In genomic region chr3:10389341-10389740, GRCh38 we compare ENCODE assay signal across 28 cellular contexts.
DNase-seq lines count a peak whose midpoint lies in the region; ATAC-seq and TF ChIP-seq lines count a peak whose summit lies in the region.
"Had no signal": no experiment of that assay in that cellular context is flagged by ENCODE, and none has a peak within 500 bp of the region (broad histone marks: within the 10 kb centered on the region; RNA-seq: fewer than 3 reads in every experiment).

No MANE protein-coding gene starts in this region.

- no peaks in the 10 kb centered on the region for H3K9me3 ChIP-seq in OCI-LY7 (ENCODE audit: low read length)
- H3K9me3 ChIP-seq: A549 had no signal

- CTCF ChIA-PET in activated CD4-positive, alpha-beta memory T cell treated with anti-CD3 and anti-CD28 coated beads for 36 hours (lab: Charles Lee), result no interaction called here
- CTCF ChIA-PET in activated CD4-positive, alpha-beta memory T cell treated with anti-CD3 and anti-CD28 coated beads, Interleukin-2, amount 10 ng/mL, durations not matched to agents 7 days and 5 days (lab: Charles Lee), result no interaction called here
- CTCF ChIA-PET in OCI-LY7 (lab: Charles Lee; ENCODE audit: unreplicated experiment), result interaction anchor here (0.6 to 1.2 kb wide), 2 partner anchors 17 to 46 kb away, joined by 3 read pairs; no protein-coding TSS in a partner anchor
- CTCF ChIA-PET in WTC11 (lab: Charles Lee), result no interaction called here

- H3K27ac ChIP-seq in OCI-LY7 (ENCODE audit: low read depth, low read length, poor library complexity, severe bottlenecking), result peak overlapping the region; percentile 97
- H3K27ac ChIP-seq: A549, cardiac muscle cell, KMS-11 had no signal

- ATAC-seq in GM18502 (IDR thresholded peaks at IDR 0.05; ENCODE audit: poor library complexity, unreplicated experiment) (peak; percentile 50), WTC11 (no peak)
- ATAC-seq: A549, HCT116, left cardiac atrium, PC-3 had no signal

- no peaks in the 10 kb centered on the region for H3K9me2 ChIP-seq in OCI-LY7 (ENCODE audit: insufficient read depth, low read length)

- no peaks in the 10 kb centered on the region for H3K27me3 Mint-ChIP-seq in activated CD4-positive, alpha-beta memory T cell treated with anti-CD3 and anti-CD28 coated beads for 36 hours
- peaks cover 2% of the 10 kb centered on the region for H3K27me3 Mint-ChIP-seq in activated CD4-positive, alpha-beta memory T cell treated with anti-CD3 and anti-CD28 coated beads, Interleukin-2, amount 10 ng/mL, durations not matched to agents 7 days and 5 days
- peaks cover 11% of the 10 kb centered on the region for H3K27me3 Mint-ChIP-seq in WTC11 (ENCODE audit: low read depth)

- H3K9me3 Mint-ChIP-seq in activated CD4-positive, alpha-beta memory T cell treated with anti-CD3 and anti-CD28 coated beads for 36 hours, result no peaks in the 10 kb centered on the region
- H3K9me3 Mint-ChIP-seq in activated CD4-positive, alpha-beta memory T cell treated with anti-CD3 and anti-CD28 coated beads, Interleukin-2, amount 10 ng/mL, durations not matched to agents 7 days and 5 days, result no peaks in the 10 kb centered on the region
- H3K9me3 Mint-ChIP-seq in WTC11, result peaks cover 50% of the 10 kb centered on the region

- peak overlapping the region; percentile 73 for H3K4me2 ChIP-seq in OCI-LY7 (ENCODE audit: low read length)
- H3K4me2 ChIP-seq: A549, KMS-11, smooth muscle cell had no signal

- H2AFZ ChIP-seq in OCI-LY7 (ENCODE audit: low read length), result peak overlapping the region; percentile 34; the same call in 1 of the 2 replicates

- peak overlapping the region; percentile 41 for H3K4me3 ChIP-seq in OCI-LY7 (ENCODE audit: low read depth, low read length, poor library complexity, severe bottlenecking)
- H3K4me3 ChIP-seq: A549, cardiac muscle cell, smooth muscle cell had no signal

- no peak overlapping the region for H3K27ac Mint-ChIP-seq in activated CD4-positive, alpha-beta memory T cell treated with anti-CD3 and anti-CD28 coated beads for 36 hours
- H3K27ac Mint-ChIP-seq in activated CD4-positive, alpha-beta memory T cell treated with anti-CD3 and anti-CD28 coated beads, Interleukin-2, amount 10 ng/mL, durations not matched to agents 7 days and 5 days, result no peak overlapping the region
- H3K27ac Mint-ChIP-seq in WTC11, result no peak overlapping the region

- POLR2A ChIA-PET in activated CD4-positive, alpha-beta memory T cell treated with anti-CD3 and anti-CD28 coated beads for 36 hours (lab: Charles Lee), result no interaction called here
- POLR2A ChIA-PET in activated CD4-positive, alpha-beta memory T cell treated with anti-CD3 and anti-CD28 coated beads, Interleukin-2, amount 10 ng/mL, durations not matched to agents 7 days and 5 days (lab: Charles Lee), result no interaction called here
- POLR2A ChIA-PET in OCI-LY7 (lab: Charles Lee), result interaction anchor here (1.0 to 2.5 kb wide), 5 partner anchors 10 to 46 kb away, joined by 3 to 14 read pairs (median 4); no protein-coding TSS in a partner anchor
- POLR2A ChIA-PET in WTC11 (lab: Charles Lee), result no interaction called here

- no peaks in the 10 kb centered on the region for H3K36me3 Mint-ChIP-seq in activated CD4-positive, alpha-beta memory T cell treated with anti-CD3 and anti-CD28 coated beads for 36 hours
- H3K36me3 Mint-ChIP-seq in activated CD4-positive, alpha-beta memory T cell treated with anti-CD3 and anti-CD28 coated beads, Interleukin-2, amount 10 ng/mL, durations not matched to agents 7 days and 5 days (ENCODE audit: low read depth), result no peaks in the 10 kb centered on the region
- H3K36me3 Mint-ChIP-seq in WTC11, result peaks cover 18% of the 10 kb centered on the region

- no peak for TF ChIP-seq CTCF in OCI-LY7 (conservative IDR thresholded peaks at IDR 0.05; ENCODE audit: low read length)
- no peak for TF ChIP-seq CTCF in WTC11 (IDR thresholded peaks at IDR 0.05)
- TF ChIP-seq CTCF in GM10266 (IDR thresholded peaks at IDR 0.05; ENCODE audit: control insufficient read depth, insufficient read depth, low read depth, missing control alignments), result no peak

- peaks cover 90% of the 10 kb centered on the region for H3K4me1 ChIP-seq in OCI-LY7 (ENCODE audit: insufficient read depth, low read length, poor library complexity, severe bottlenecking)
- H3K4me1 ChIP-seq: A549 had no signal

- no TSS peak for BruUV-seq in OCI-LY7 (replicated peaks; lab: Mats Ljungman, UMichigan)

- peak; percentile 19 for DNase-seq in activated CD4-positive, alpha-beta memory T cell treated with anti-CD3 and anti-CD28 coated beads for 36 hours
- no peak for DNase-seq in activated CD4-positive, alpha-beta memory T cell treated with anti-CD3 and anti-CD28 coated beads, Interleukin-2, amount 10 ng/mL, durations not matched to agents 7 days and 5 days
- DNase-seq in OCI-LY7 (ENCODE audit: low spot score) (peak; percentile 76), posterior vena cava (ENCODE audit: low spot score) (peak; percentile 3), WTC11 (ENCODE audit: low spot score) (no peak), GM10266 (ENCODE audit: extremely low spot score) (no peak), NCI-H2227 (lab: John Stamatoyannopoulos, UW; ENCODE audit: unreplicated experiment) (no peak)
- DNase-seq: activated CD4-positive, alpha-beta T cell treated with anti-CD3 and anti-CD28 coated beads for 4 hours; activated gamma-delta T cell; dermis blood vessel endothelial cell; head of caudate nucleus; left cardiac atrium; mesenchymal stem cell; NCI-H1092 treated with DMSO at 0.1 percent for 48 hours; NCI-H2029 treated with DMSO at 0.1 percent for 48 hours; NCI-H345; NCI-H774; nucleus accumbens; PC-3; SHP77; stimulated activated CD4-positive, alpha-beta T cell treated with anti-CD3 and anti-CD28 coated beads, Interleukin-4, amount 100 ng/mL, for 24 hours; trophoblast cell had no signal

- H3K36me3 ChIP-seq in OCI-LY7 (ENCODE audit: insufficient read depth, low read length), result no peaks in the 10 kb centered on the region
- H3K36me3 ChIP-seq: cardiac muscle cell had no signal

- no peaks in the 10 kb centered on the region for H3K79me2 ChIP-seq in OCI-LY7 (ENCODE audit: insufficient read depth, low read depth, low read length)

- H4K20me1 ChIP-seq in OCI-LY7 (ENCODE audit: insufficient read depth, low read length), result no peaks in the 10 kb centered on the region

- intact Hi-C loops in activated CD4-positive, alpha-beta memory T cell treated with anti-CD3 and anti-CD28 coated beads for 36 hours (cut with micrococcal nuclease), result loop anchor here (2.0 kb wide), 1 partner anchor 23 kb away; no protein-coding TSS in a partner anchor
- intact Hi-C loops in OCI-LY7 (cut with micrococcal nuclease; ENCODE audit: unreplicated experiment) (no loop called here), posterior vena cava (cut with DNase I) (loop anchor here in 1 of 2 donors (10.0 kb wide), 1 partner anchor 275 kb away; the partner anchor contains the start of gene BRK1)

- H3K4me1 Mint-ChIP-seq in activated CD4-positive, alpha-beta memory T cell treated with anti-CD3 and anti-CD28 coated beads for 36 hours (ENCODE audit: low read depth), result peaks cover 32% of the 10 kb centered on the region
- peaks cover 26% of the 10 kb centered on the region for H3K4me1 Mint-ChIP-seq in activated CD4-positive, alpha-beta memory T cell treated with anti-CD3 and anti-CD28 coated beads, Interleukin-2, amount 10 ng/mL, durations not matched to agents 7 days and 5 days
- H3K4me1 Mint-ChIP-seq in WTC11, result peaks cover 10% of the 10 kb centered on the region

- no peak overlapping the region for H3K4me3 Mint-ChIP-seq in activated CD4-positive, alpha-beta memory T cell treated with anti-CD3 and anti-CD28 coated beads for 36 hours
- no peak overlapping the region for H3K4me3 Mint-ChIP-seq in activated CD4-positive, alpha-beta memory T cell treated with anti-CD3 and anti-CD28 coated beads, Interleukin-2, amount 10 ng/mL, durations not matched to agents 7 days and 5 days
- no peak overlapping the region for H3K4me3 Mint-ChIP-seq in WTC11

TF ChIP-seq in WTC11, 78 proteins besides CTCF, POLR2A, EP300 and RAD21 (continues in another document):
- no peak for TF ChIP-seq PREB (CRISPR knock-in tag; IDR thresholded peaks at IDR 0.05; ENCODE audit: borderline replicate concordance)
- no peak for TF ChIP-seq KAT7 (CRISPR knock-in tag; IDR thresholded peaks at IDR 0.05; ENCODE audit: borderline replicate concordance)
- TF ChIP-seq ZNF512 (CRISPR knock-in tag; IDR thresholded peaks at IDR 0.05; ENCODE audit: borderline replicate concordance), result no peak
- no peak for TF ChIP-seq ERG (CRISPR knock-in tag; IDR thresholded peaks at IDR 0.05)

Comparison
In these comparisons a context has a peak if more than half of its experiments do, and no peak if none do; other contexts are left out.
1. DNase-seq: peak in activated CD4-positive, alpha-beta memory T cell treated with anti-CD3 and anti-CD28 coated beads for 36 hours (single experiment), OCI-LY7 (single experiment) and posterior vena cava (single experiment); none in activated CD4-positive, alpha-beta memory T cell treated with anti-CD3 and anti-CD28 coated beads, Interleukin-2, amount 10 ng/mL, durations not matched to agents 7 days and 5 days (single experiment), WTC11 (single experiment), GM10266 (single experiment) and NCI-H2227 (single experiment).